Comparison of ENCODE assay signal across 29 cellular contexts in the genomic region with DNA sequence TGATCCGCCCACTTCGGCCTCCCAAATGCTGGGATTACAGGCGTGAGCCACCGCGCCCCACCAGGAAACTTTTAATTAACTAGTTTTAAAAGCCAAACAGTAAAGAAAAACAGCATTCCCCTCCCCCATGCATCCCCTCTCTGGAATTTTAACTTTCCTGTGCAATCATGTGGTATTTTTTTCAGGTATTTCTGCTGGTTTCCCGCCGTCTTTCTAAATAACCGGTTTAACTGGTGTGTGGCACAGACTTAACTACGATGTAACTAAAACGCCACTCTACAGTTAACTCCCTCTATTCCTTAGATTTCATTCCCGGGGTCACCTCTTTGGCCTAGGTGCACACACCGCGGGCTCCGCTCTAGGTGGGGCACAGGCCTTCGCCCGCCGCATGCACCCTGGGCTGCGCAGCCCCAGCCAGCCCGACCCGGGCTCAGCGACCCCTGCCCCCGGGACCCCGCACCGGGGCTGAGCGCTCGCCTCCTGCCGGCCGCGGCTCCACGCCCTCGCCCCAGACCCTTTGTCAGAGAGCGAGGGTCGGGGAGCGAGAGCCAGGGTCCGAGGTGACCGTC. TPM values are rescaled to one million over a fixed set of nuclear protein-coding genes. Genes with fewer than 3 reads are reported as not detected.
DNase-seq lines count a peak whose midpoint lies in the region; ATAC-seq and TF ChIP-seq lines count a peak whose summit lies in the region.
"Had no signal": no experiment of that assay in that cellular context is flagged by ENCODE, and none has a peak within 500 bp of the region (broad histone marks: within the 10 kb centered on the region; RNA-seq: fewer than 3 reads in every experiment).

No MANE protein-coding gene starts in this region.

- H3K27ac ChIP-seq in coronary artery (no peak overlapping the region), mesenchymal stem cell (ENCODE audit: low read length, poor library complexity, severe bottlenecking) (no peak overlapping the region), testis (no peak overlapping the region), mammary epithelial cell (ENCODE audit: insufficient read depth, low read depth, low read length) (no peak overlapping the region), OCI-LY7 (ENCODE audit: low read depth, low read length, poor library complexity, severe bottlenecking) (no peak overlapping the region)
- H3K27ac ChIP-seq: ascending aorta, tibial artery had no signal

- H3K4ac ChIP-seq in mesenchymal stem cell (ENCODE audit: low read depth in 1 of 2, low read length in 2 of 2) = no peak overlapping the region

- no peaks in the 10 kb centered on the region for H3K36me3 Mint-ChIP-seq in activated naive CD4-positive, alpha-beta T cell treated with anti-CD3 and anti-CD28 coated beads, Interleukin-2, amount 50 U/mL, for 24 hours
- H3K36me3 Mint-ChIP-seq in activated naive CD4-positive, alpha-beta T cell treated with anti-CD3 and anti-CD28 coated beads, Interleukin-2, amount 50 U/mL, for 72 hours = no peaks in the 10 kb centered on the region
- H3K36me3 Mint-ChIP-seq: activated CD8-positive, alpha-beta memory T cell treated with anti-CD3 and anti-CD28 coated beads, Interleukin-2, amount 10 ng/mL, durations not matched to agents 7 days and 5 days; stimulated activated memory B cell treated with anti-CD40 and anti-IgM and Interleukin-4, amounts not matched to agents 10 μg/mL and 1 μg/mL and 100 μg/mL, for 72 hours had no signal

- H4K91ac ChIP-seq in mesenchymal stem cell (ENCODE audit: low read length) = no peak overlapping the region

- POLR2A ChIA-PET in OCI-LY7 (lab: Charles Lee) = no interaction called here

- no peaks in the 10 kb centered on the region for H3K36me3 ChIP-seq in mesenchymal stem cell (ENCODE audit: control insufficient read depth in 1 of 2, insufficient read depth in 2 of 2, low read depth in 1 of 2, low read length in 2 of 2)
- no peaks in the 10 kb centered on the region for H3K36me3 ChIP-seq in testis (ENCODE audit: low read depth, missing control alignments)
- no peaks in the 10 kb centered on the region for H3K36me3 ChIP-seq in mammary epithelial cell (ENCODE audit: insufficient read depth, low read length)
- H3K36me3 ChIP-seq in OCI-LY7 (ENCODE audit: insufficient read depth, low read length) = no peaks in the 10 kb centered on the region
- H3K36me3 ChIP-seq: ascending aorta, MG63, tibial artery had no signal

- H3K4me2 ChIP-seq in mesenchymal stem cell (ENCODE audit: low read length, poor library complexity, severe bottlenecking) (no peak overlapping the region), mammary epithelial cell (ENCODE audit: insufficient read depth, low read depth, low read length) (no peak overlapping the region), OCI-LY7 (ENCODE audit: low read length) (no peak overlapping the region)
- H3K4me2 ChIP-seq: SK-N-SH had no signal

- WGBS in mesenchymal stem cell = 97% methylated on average over 36 of the region's 36 CpGs
- WGBS in testis, 2 donors = 37 to 57% methylated on average over 17 to 36 of the region's 36 CpGs
- WGBS in mammary epithelial cell (ENCODE audit: low coverage, missing lambda C conversion rate) = 85% methylated on average over 17 of the region's 36 CpGs

- H3K4me1 Mint-ChIP-seq in activated naive CD4-positive, alpha-beta T cell treated with anti-CD3 and anti-CD28 coated beads, Interleukin-2, amount 50 U/mL, for 24 hours = peaks cover 17% of the 10 kb centered on the region

- no peak overlapping the region for H3K14ac ChIP-seq in mesenchymal stem cell (ENCODE audit: low read length in 2 of 2)

- no peak overlapping the region for H2AFZ ChIP-seq in mesenchymal stem cell (ENCODE audit: low read depth, low read length)
- no peak overlapping the region for H2AFZ ChIP-seq in mammary epithelial cell (ENCODE audit: low read depth, low read length)
- no peak overlapping the region for H2AFZ ChIP-seq in OCI-LY7 (ENCODE audit: low read length)

- BruUV-seq in mammary epithelial cell (replicated peaks; lab: Mats Ljungman, UMichigan) = no TSS peak
- BruUV-seq in OCI-LY7 (replicated peaks; lab: Mats Ljungman, UMichigan) = no TSS peak

- in situ Hi-C loops in mammary epithelial cell (cut with MboI; ENCODE audit: low sequenced_read_pairs in 2 of 2) = no loop called here

- no peak overlapping the region for H2AK5ac ChIP-seq in mesenchymal stem cell (ENCODE audit: low read length, severe bottlenecking)

- DNase-seq in activated naive CD4-positive, alpha-beta T cell treated with anti-CD3 and anti-CD28 coated beads, Interleukin-2, amount 50 U/mL, for 72 hours (ENCODE audit: low spot score in 2 of 2) = no peak
- DNase-seq in coronary artery (ENCODE audit: low spot score) (no peak), mesenchymal stem cell (no peak), testis (no peak), mammary epithelial cell (no peak), OCI-LY7 (ENCODE audit: low spot score) (no peak), foreskin melanocyte (no peak)
- DNase-seq: 8988T; activated CD4-positive, alpha-beta T cell treated with anti-CD3 and anti-CD28 coated beads for 48 hours; activated CD8-positive, alpha-beta memory T cell treated with anti-CD3 and anti-CD28 coated beads, Interleukin-2, amount 10 ng/mL, durations not matched to agents 7 days and 5 days; activated naive CD4-positive, alpha-beta T cell treated with anti-CD3 and anti-CD28 coated beads, Interleukin-2, amount 50 U/mL, for 16 hours; CD4-positive, alpha-beta memory T cell; central memory CD4-positive, alpha-beta T cell; DMS 273 treated with DMSO at 0.1 percent for 48 hours; hippocampal formation; KBM-7; MG63; NCI-H1417; NCI-H2081; NCI-H774; SK-N-SH; stimulated activated CD4-positive, alpha-beta T cell treated with anti-CD3 and anti-CD28 coated beads, Interleukin-2, amount 100 ng/mL, for 48 hours; T-helper 2 cell; tibial artery had no signal

- no peak for ATAC-seq in activated naive CD4-positive, alpha-beta T cell treated with anti-CD3 and anti-CD28 coated beads, Interleukin-2, amount 50 U/mL, for 72 hours
- ATAC-seq: stimulated activated memory B cell treated with anti-CD40 and anti-IgM and Interleukin-4, amounts not matched to agents 10 μg/mL and 1 μg/mL and 100 μg/mL, for 72 hours had no signal

- H4K20me1 ChIP-seq in mammary epithelial cell (ENCODE audit: insufficient read depth, low read length) (no peaks in the 10 kb centered on the region), OCI-LY7 (ENCODE audit: insufficient read depth, low read length) (no peaks in the 10 kb centered on the region)

- H2BK15ac ChIP-seq in mesenchymal stem cell (ENCODE audit: low read depth, poor library complexity, severe bottlenecking) = no peak overlapping the region

- H3K4me1 ChIP-seq in mesenchymal stem cell (ENCODE audit: control insufficient read depth, insufficient read depth, low read depth, low read length) (no peaks in the 10 kb centered on the region), testis (no peaks in the 10 kb centered on the region), mammary epithelial cell (ENCODE audit: insufficient read depth, low read length) (no peaks in the 10 kb centered on the region), OCI-LY7 (ENCODE audit: insufficient read depth, low read length, poor library complexity, severe bottlenecking) (peaks cover 22% of the 10 kb centered on the region)
- H3K4me1 ChIP-seq: ascending aorta had no signal

- dilution Hi-C loops in mammary epithelial cell (cut with HindIII; ENCODE audit: low sequenced_read_pairs) = no loop called here

- H3K9me2 ChIP-seq in OCI-LY7 (ENCODE audit: insufficient read depth, low read length) = no peaks in the 10 kb centered on the region
- H3K9me2 ChIP-seq: SK-N-SH had no signal

- no peak overlapping the region for H2BK5ac ChIP-seq in mesenchymal stem cell (ENCODE audit: low read depth, low read length, poor library complexity, severe bottlenecking)

- intact Hi-C loops in testis (cut with DNase I; ENCODE audit: low total_unique reads) = no loop called here
- intact Hi-C loops in mammary epithelial cell (cut with micrococcal nuclease) = no loop called here
- intact Hi-C loops in OCI-LY7 (cut with micrococcal nuclease; ENCODE audit: unreplicated experiment) = no loop called here

- no peaks in the 10 kb centered on the region for H3K9me3 ChIP-seq in mesenchymal stem cell (ENCODE audit: control insufficient read depth, low read length)
- no peaks in the 10 kb centered on the region for H3K9me3 ChIP-seq in testis
- no peaks in the 10 kb centered on the region for H3K9me3 ChIP-seq in mammary epithelial cell (replicated peaks; ENCODE audit: insufficient read depth, low read length)
- H3K9me3 ChIP-seq in OCI-LY7 (ENCODE audit: low read length) = no peaks in the 10 kb centered on the region
- H3K9me3 ChIP-seq: ascending aorta, MG63, SK-N-SH, tibial artery had no signal

- no peaks in the 10 kb centered on the region for H3K9me3 Mint-ChIP-seq in activated naive CD4-positive, alpha-beta T cell treated with anti-CD3 and anti-CD28 coated beads, Interleukin-2, amount 50 U/mL, for 24 hours
- H3K9me3 Mint-ChIP-seq in activated naive CD4-positive, alpha-beta T cell treated with anti-CD3 and anti-CD28 coated beads, Interleukin-2, amount 50 U/mL, for 72 hours = no peaks in the 10 kb centered on the region
- H3K9me3 Mint-ChIP-seq: activated T-helper 1 cell treated with anti-CD3 and anti-CD28 coated beads, Interleukin-12 subunit alpha, Interleukin-12 subunit beta, Interleukin-2, Interleukin-4 antibody, amounts not matched to agents 30 ng/mL and 10 ng/mL and 1 ng/mL, durations not matched to agents 14 hours and 24 hours and 36 hours; stimulated activated memory B cell treated with anti-CD40 and anti-IgM and Interleukin-4, amounts not matched to agents 10 μg/mL and 1 μg/mL and 100 μg/mL, for 72 hours had no signal

- H3K27me3 Mint-ChIP-seq in activated naive CD4-positive, alpha-beta T cell treated with anti-CD3 and anti-CD28 coated beads, Interleukin-2, amount 50 U/mL, for 24 hours = peaks cover 9% of the 10 kb centered on the region

- H3K27ac Mint-ChIP-seq in activated naive CD4-positive, alpha-beta T cell treated with anti-CD3 and anti-CD28 coated beads, Interleukin-2, amount 50 U/mL, for 24 hours = peak overlapping the region; percentile 46
- no peak overlapping the region for H3K27ac Mint-ChIP-seq in activated naive CD4-positive, alpha-beta T cell treated with anti-CD3 and anti-CD28 coated beads, Interleukin-2, amount 50 U/mL, for 72 hours
- H3K27ac Mint-ChIP-seq: activated CD8-positive, alpha-beta memory T cell treated with anti-CD3 and anti-CD28 coated beads, Interleukin-2, amount 10 ng/mL, durations not matched to agents 7 days and 5 days; activated T-helper 1 cell treated with anti-CD3 and anti-CD28 coated beads, Interleukin-12 subunit alpha, Interleukin-12 subunit beta, Interleukin-2, Interleukin-4 antibody, amounts not matched to agents 30 ng/mL and 10 ng/mL and 1 ng/mL, durations not matched to agents 14 hours and 24 hours and 36 hours; CD4-positive, alpha-beta memory T cell; stimulated activated memory B cell treated with anti-CD40 and anti-IgM and Interleukin-4, amounts not matched to agents 10 μg/mL and 1 μg/mL and 100 μg/mL, for 72 hours had no signal

- H3K27me3 ChIP-seq in mesenchymal stem cell (ENCODE audit: control insufficient read depth in 1 of 2, insufficient read depth in 1 of 2, low read length in 2 of 2) = peaks cover 0 to 3% of the 10 kb centered on the region in 2 experiments
- H3K27me3 ChIP-seq in testis = no peaks in the 10 kb centered on the region
- H3K27me3 ChIP-seq in mammary epithelial cell (ENCODE audit: insufficient read depth, low read length) = no peaks in the 10 kb centered on the region
- H3K27me3 ChIP-seq: MG63 had no signal

- H3K23ac ChIP-seq in mesenchymal stem cell (ENCODE audit: low read length in 2 of 2) = no peak overlapping the region

- no peak for TF ChIP-seq POLR2A in testis (IDR thresholded peaks at IDR 0.05)

- no peaks in the 10 kb centered on the region for H3K79me1 ChIP-seq in mesenchymal stem cell (replicated peaks; ENCODE audit: low read length, poor library complexity, severe bottlenecking)

- H2BK120ac ChIP-seq in mesenchymal stem cell (ENCODE audit: low read depth, low read length) = no peak overlapping the region

- H3K79me2 ChIP-seq in mammary epithelial cell (ENCODE audit: insufficient read depth, low read length) = no peaks in the 10 kb centered on the region
- no peaks in the 10 kb centered on the region for H3K79me2 ChIP-seq in OCI-LY7 (ENCODE audit: insufficient read depth, low read depth, low read length)

- peak overlapping the region; percentile 55 for H3K9ac ChIP-seq in mesenchymal stem cell (ENCODE audit: low read length)
- H3K9ac ChIP-seq in mammary epithelial cell (ENCODE audit: insufficient read depth, low read length) = no peak overlapping the region
- H3K9ac ChIP-seq: SK-N-SH had no signal

- H3K18ac ChIP-seq in mesenchymal stem cell (ENCODE audit: low read depth in 1 of 2, low read length in 2 of 2) = no peak overlapping the region

- TF ChIP-seq CTCF in coronary artery (IDR thresholded peaks at IDR 0.05) (no peak), testis (IDR thresholded peaks at IDR 0.05) (no peak), mammary epithelial cell (conservative IDR thresholded peaks at IDR 0.05 in 1 of 2, IDR thresholded peaks at IDR 0.05 in 1 of 2; ENCODE audit: extremely low read depth in 1 of 2, insufficient read depth in 1 of 2, low read depth in 1 of 2, low read length in 2 of 2) (no peak), OCI-LY7 (conservative IDR thresholded peaks at IDR 0.05; ENCODE audit: low read length) (no peak)

- no peak overlapping the region for H2BK12ac ChIP-seq in mesenchymal stem cell (ENCODE audit: low read length in 2 of 2)

- H3K4me3 Mint-ChIP-seq in activated naive CD4-positive, alpha-beta T cell treated with anti-CD3 and anti-CD28 coated beads, Interleukin-2, amount 50 U/mL, for 24 hours = no peak overlapping the region
- H3K4me3 Mint-ChIP-seq: activated CD8-positive, alpha-beta memory T cell treated with anti-CD3 and anti-CD28 coated beads, Interleukin-2, amount 10 ng/mL, durations not matched to agents 7 days and 5 days; activated T-helper 1 cell treated with anti-CD3 and anti-CD28 coated beads, Interleukin-12 subunit alpha, Interleukin-12 subunit beta, Interleukin-2, Interleukin-4 antibody, amounts not matched to agents 30 ng/mL and 10 ng/mL and 1 ng/mL, durations not matched to agents 14 hours and 24 hours and 36 hours; CD4-positive, alpha-beta memory T cell; stimulated activated memory B cell treated with anti-CD40 and anti-IgM and Interleukin-4, amounts not matched to agents 10 μg/mL and 1 μg/mL and 100 μg/mL, for 72 hours had no signal

- no peak overlapping the region for H4K8ac ChIP-seq in mesenchymal stem cell (ENCODE audit: low read length)

- H3K4me3 ChIP-seq in coronary artery (peak overlapping the region; percentile 53), mesenchymal stem cell (ENCODE audit: insufficient read depth in 1 of 2, low read depth in 1 of 2, low read length in 2 of 2) (no peak overlapping the region), testis (peak overlapping the region; percentile 34 to 45), mammary epithelial cell (replicated peaks in 1 of 3; ENCODE audit: insufficient read depth in 1 of 3, low read depth in 2 of 3, low read length in 3 of 3) (no peak overlapping the region), OCI-LY7 (ENCODE audit: low read depth, low read length, poor library complexity, severe bottlenecking) (no peak overlapping the region)
- H3K4me3 ChIP-seq: lung, MG63, tibial artery had no signal

- CTCF ChIA-PET in mammary epithelial cell (lab: Charles Lee; ENCODE audit: low non-redundant PET) (no interaction called here), OCI-LY7 (lab: Charles Lee; ENCODE audit: unreplicated experiment) (no interaction called here)

RNA-seq across cellular contexts. Expression of a gene that starts 15.1 kb away (rescaled TPM):
- total RNA-seq in activated naive CD4-positive, alpha-beta T cell treated with anti-CD3 and anti-CD28 coated beads, Interleukin-2, amount 50 U/mL, for 72 hours = 100 to 1,000 TPM in 1 of 2 donors, 10 to 100 TPM in 1; 97.6 to 107 TPM
- 40.7 TPM for polyA plus RNA-seq in mesenchymal stem cell (2013, experiment 1 of 2)
- polyA plus RNA-seq in mesenchymal stem cell (2013, experiment 2 of 2) = 40.1 TPM
- total RNA-seq in testis (10 to 100 TPM; 45.0 to 46.5 TPM), mammary epithelial cell (10 to 100 TPM; 28.5 to 81.1 TPM), OCI-LY7 (2022) (106 and 118 TPM in 2 replicates)
- polyA plus RNA-seq in testis (ENCODE audit: insufficient read depth, low read depth, low replicate concordance) (80.6 TPM), mammary epithelial cell (19.7 TPM)
- 20.4 TPM for polyA minus RNA-seq in mammary epithelial cell
- 52.9 and 63.3 TPM in 2 replicates for total RNA-seq in OCI-LY7 (2014; rRNA removed; shearing (Covaris generic))

RNA-seq across cellular contexts. Expression of a gene that starts 20.2 kb away (rescaled TPM):
- total RNA-seq in activated naive CD4-positive, alpha-beta T cell treated with anti-CD3 and anti-CD28 coated beads, Interleukin-2, amount 50 U/mL, for 72 hours = 10 to 100 TPM; 49.5 to 65.9 TPM
- 24.1 TPM for polyA plus RNA-seq in mesenchymal stem cell (2013, experiment 1 of 2)
- polyA plus RNA-seq in mesenchymal stem cell (2013, experiment 2 of 2) = 24.9 TPM
- 10 to 100 TPM; 38.2 to 42.0 TPM for total RNA-seq in testis
- polyA plus RNA-seq in testis (ENCODE audit: insufficient read depth, low read depth, low replicate concordance) = 31.1 TPM
- 10 to 100 TPM; 14.5 to 28.1 TPM for total RNA-seq in mammary epithelial cell
- polyA plus RNA-seq in mammary epithelial cell = 13.1 TPM
- 5.1 TPM for polyA minus RNA-seq in mammary epithelial cell
- total RNA-seq in OCI-LY7 (2014; rRNA removed; shearing (Covaris generic)) = 27.8 and 29.8 TPM in 2 replicates
- 68.2 and 76.1 TPM in 2 replicates for total RNA-seq in OCI-LY7 (2022)

RNA-seq across cellular contexts. Expression of a gene that starts 57.5 kb away (rescaled TPM):
- total RNA-seq in activated naive CD4-positive, alpha-beta T cell treated with anti-CD3 and anti-CD28 coated beads, Interleukin-2, amount 50 U/mL, for 72 hours = 10 to 100 TPM; 33.9 to 41.3 TPM
- 51.7 TPM for polyA plus RNA-seq in mesenchymal stem cell (2013, experiment 1 of 2)
- 50.7 TPM for polyA plus RNA-seq in mesenchymal stem cell (2013, experiment 2 of 2)
- total RNA-seq in testis = 100 to 1,000 TPM; 138 to 142 TPM
- 485 TPM for polyA plus RNA-seq in testis (ENCODE audit: insufficient read depth, low read depth, low replicate concordance)
- 10 to 100 TPM; 39.8 to 41.9 TPM for total RNA-seq in mammary epithelial cell
- polyA plus RNA-seq in mammary epithelial cell = 58.2 TPM
- 40.6 TPM for polyA minus RNA-seq in mammary epithelial cell
- total RNA-seq in OCI-LY7 (2014; rRNA removed; shearing (Covaris generic)) = 50.7 and 64.3 TPM in 2 replicates
- 32.1 and 32.7 TPM in 2 replicates for total RNA-seq in OCI-LY7 (2022)

Comparison
In these comparisons a context has a peak if more than half of its experiments do, and no peak if none do; other contexts are left out.
1. H3K4me3 ChIP-seq: peak in coronary artery (single experiment) and testis (2 of 2); none in mesenchymal stem cell (0 of 2), mammary epithelial cell (0 of 3) and OCI-LY7 (single experiment).